12 cellular contexts compared by ENCODE assay signal in the genomic region with DNA sequence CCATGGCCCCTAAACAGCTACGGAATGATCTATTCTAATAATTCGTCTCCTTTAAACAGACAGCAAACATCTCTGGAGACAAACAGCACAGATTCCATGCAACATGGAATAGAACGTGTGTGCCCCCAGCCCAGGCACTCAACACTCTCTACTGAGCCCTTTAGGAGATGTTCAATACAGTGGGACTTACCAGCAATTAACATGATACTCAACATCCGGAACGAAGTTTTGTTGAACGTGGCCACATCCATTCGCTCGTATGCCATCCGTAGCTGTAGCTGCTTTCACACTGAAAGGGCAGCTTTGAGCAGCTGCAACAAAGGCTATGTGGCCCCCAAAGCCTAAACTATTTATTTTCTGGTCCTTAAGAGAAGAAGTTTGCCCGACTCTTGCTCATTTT. TPM values are rescaled to one million over a fixed set of nuclear protein-coding genes. Genes with fewer than 3 reads are reported as not detected.
"Had no signal": no experiment of that assay in that cellular context is flagged by ENCODE, and none has a peak within 500 bp of the region (broad histone marks: within the 10 kb centered on the region; RNA-seq: fewer than 3 reads in every experiment).

No MANE protein-coding gene starts in this region.

- H3K4me3 ChIP-seq: body of pancreas, colonic mucosa, left lung, sigmoid colon, thyroid gland, uterus had no signal

- H3K9me3 ChIP-seq: body of pancreas, colonic mucosa, left lung, sigmoid colon, spleen, thyroid gland, uterus had no signal

- H3K4me3 Mint-ChIP-seq: activated CD4-positive, alpha-beta memory T cell treated with anti-CD3 and anti-CD28 coated beads, Interleukin-2, amount 10 ng/mL, durations not matched to agents 7 days and 5 days had no signal

- H3K9me3 Mint-ChIP-seq: activated CD4-positive, alpha-beta memory T cell treated with anti-CD3 and anti-CD28 coated beads, Interleukin-2, amount 10 ng/mL, durations not matched to agents 7 days and 5 days; natural killer cell treated with Interleukin-12 subunit alpha and Interleukin-12 subunit beta and Interleukin-15 and Interleukin-18, amount 100 ng/mL, for 72 hours had no signal

- H3K36me3 Mint-ChIP-seq: natural killer cell treated with Interleukin-12 subunit alpha and Interleukin-12 subunit beta and Interleukin-15 and Interleukin-18, amount 100 ng/mL, for 72 hours had no signal

- H3K27ac Mint-ChIP-seq: activated CD4-positive, alpha-beta memory T cell treated with anti-CD3 and anti-CD28 coated beads, Interleukin-2, amount 10 ng/mL, durations not matched to agents 7 days and 5 days; natural killer cell treated with Interleukin-12 subunit alpha and Interleukin-12 subunit beta and Interleukin-15 and Interleukin-18, amount 100 ng/mL, for 72 hours had no signal

- H3K27me3 ChIP-seq: body of pancreas, colonic mucosa, thyroid gland had no signal

- DNase-seq: kidney, spleen had no signal

- H3K36me3 ChIP-seq: colonic mucosa, left lung, sigmoid colon, spleen, thyroid gland, uterus, WERI-Rb-1 had no signal

- ATAC-seq: natural killer cell treated with Interleukin-12 subunit alpha and Interleukin-12 subunit beta and Interleukin-15 and Interleukin-18, amount 100 ng/mL, for 72 hours had no signal

- H3K4me1 ChIP-seq: colonic mucosa had no signal

RNA-seq across cellular contexts. Expression of a gene that starts 3.5 kb away (rescaled TPM):
- total RNA-seq: glomerular endothelial cell had no signal
